ENCODE assay signal across 20 cellular contexts in genomic region chr13:96492758-96493157, GRCh38.
DNase-seq lines count a peak whose midpoint lies in the region; ATAC-seq and FAIRE-seq lines count a peak whose summit lies in the region.
"Had no signal": no experiment of that assay in that cellular context is flagged by ENCODE, and none has a peak within 500 bp of the region (broad histone marks: within the 10 kb centered on the region; RNA-seq: fewer than 3 reads in every experiment).

No MANE protein-coding gene starts in this region.

- H3K27ac Mint-ChIP-seq in activated naive CD4-positive, alpha-beta T cell treated with anti-CD3 and anti-CD28 coated beads, Interleukin-2, amount 10 ng/mL, durations not matched to agents 7 days and 5 days, result no peak overlapping the region
- H3K27ac Mint-ChIP-seq: T-helper 2 cell treated with Interferon-gamma antibody and Interleukin-4, amounts not matched to agents 5 μg/mL and 100 μg/mL, for 36 hours had no signal

- FAIRE-seq in islet of Langerhans (lab: Jason Lieb, UNC), result peak; percentile 27
- FAIRE-seq: GM12878, GM18507, HTR-8/SVneo had no signal

- no peak for ATAC-seq in HG03280 (IDR thresholded peaks at IDR 0.05; ENCODE audit: unreplicated experiment)
- ATAC-seq: GM12878, Right ventricle myocardium inferior had no signal

- H3K27me3 Mint-ChIP-seq in activated naive CD4-positive, alpha-beta T cell treated with anti-CD3 and anti-CD28 coated beads, Interleukin-2, amount 10 ng/mL, durations not matched to agents 7 days and 5 days, result no peaks in the 10 kb centered on the region

- no peaks in the 10 kb centered on the region for H3K4me1 Mint-ChIP-seq in activated naive CD4-positive, alpha-beta T cell treated with anti-CD3 and anti-CD28 coated beads, Interleukin-2, amount 10 ng/mL, durations not matched to agents 7 days and 5 days

- DNase-seq in COR-L47 (lab: John Stamatoyannopoulos, UW) (peak; percentile 53), DMS 273 treated with DMSO at 0.1 percent for 48 hours (lab: John Stamatoyannopoulos, UW) (peak; percentile 74), NCI-H2171 (lab: John Stamatoyannopoulos, UW) (peak; percentile 37), T-helper 1 cell (no peak), NCI-H69 (lab: John Stamatoyannopoulos, UW) (no peak)
- no peak for DNase-seq in activated naive CD4-positive, alpha-beta T cell treated with anti-CD3 and anti-CD28 coated beads, Interleukin-2, amount 10 ng/mL, durations not matched to agents 7 days and 5 days
- DNase-seq: ACHN; DMS153; GM23248; IMR-90; NCI-H187 treated with DMSO at 0.1 percent for 48 hours; NK-92 treated with Interleukin-12 subunit alpha and Interleukin-12 subunit beta, amount 100 ng/mL, for 24 hours; Peyer's patch had no signal

- CTCF ChIA-PET in activated naive CD4-positive, alpha-beta T cell treated with anti-CD3 and anti-CD28 coated beads, Interleukin-2, amount 10 ng/mL, durations not matched to agents 7 days and 5 days (lab: Charles Lee), result no interaction called here

- no peak overlapping the region for H3K4me3 Mint-ChIP-seq in activated naive CD4-positive, alpha-beta T cell treated with anti-CD3 and anti-CD28 coated beads, Interleukin-2, amount 10 ng/mL, durations not matched to agents 7 days and 5 days
- H3K4me3 Mint-ChIP-seq: T-helper 2 cell treated with Interferon-gamma antibody and Interleukin-4, amounts not matched to agents 5 μg/mL and 100 μg/mL, for 36 hours had no signal

- no peaks in the 10 kb centered on the region for H3K36me3 Mint-ChIP-seq in activated naive CD4-positive, alpha-beta T cell treated with anti-CD3 and anti-CD28 coated beads, Interleukin-2, amount 10 ng/mL, durations not matched to agents 7 days and 5 days

- peaks cover 8% of the 10 kb centered on the region for H3K9me3 Mint-ChIP-seq in activated naive CD4-positive, alpha-beta T cell treated with anti-CD3 and anti-CD28 coated beads, Interleukin-2, amount 10 ng/mL, durations not matched to agents 7 days and 5 days

Comparison
In these comparisons a context has a peak if more than half of its experiments do, and no peak if none do; other contexts are left out.
1. DNase-seq: peak in COR-L47 (single experiment), DMS 273 treated with DMSO at 0.1 percent for 48 hours (single experiment) and NCI-H2171 (single experiment); none in T-helper 1 cell (0 of 5), NCI-H69 (single experiment) and activated naive CD4-positive, alpha-beta T cell treated with anti-CD3 and anti-CD28 coated beads, Interleukin-2, amount 10 ng/mL, durations not matched to agents 7 days and 5 days (single experiment).